In genomic region chr22:37162221-37163095, GRCh38 we compare ENCODE assay signal across 8 cellular contexts. TPM values are rescaled to one million over a fixed set of nuclear protein-coding genes. Genes with fewer than 3 reads are reported as not detected.
DNase-seq lines count a peak whose midpoint lies in the region; ATAC-seq lines count a peak whose summit lies in the region.

No MANE protein-coding gene starts in this region.

- ATAC-seq in HG03565 (IDR thresholded peaks at IDR 0.05; ENCODE audit: unreplicated experiment) = peak; percentile 34

- H3K4me1 Mint-ChIP-seq in activated T-helper 2 cell treated with anti-CD3 and anti-CD28 coated beads, Interferon-gamma antibody, Interleukin-2, Interleukin-4, amounts not matched to agents 10 μg/mL and 5 μg/mL and 100 μg/mL, durations not matched to agents 14 hours and 24 hours and 36 hours (ENCODE audit: low read depth) = peaks cover 79% of the 10 kb centered on the region

- no peaks in the 10 kb centered on the region for H3K27me3 Mint-ChIP-seq in activated T-helper 2 cell treated with anti-CD3 and anti-CD28 coated beads, Interferon-gamma antibody, Interleukin-2, Interleukin-4, amounts not matched to agents 10 μg/mL and 5 μg/mL and 100 μg/mL, durations not matched to agents 14 hours and 24 hours and 36 hours (ENCODE audit: low read depth)

- H3K4me3 Mint-ChIP-seq in activated T-helper 2 cell treated with anti-CD3 and anti-CD28 coated beads, Interferon-gamma antibody, Interleukin-2, Interleukin-4, amounts not matched to agents 10 μg/mL and 5 μg/mL and 100 μg/mL, durations not matched to agents 14 hours and 24 hours and 36 hours (ENCODE audit: low read depth) = peak overlapping the region; percentile 47

- DNase-seq in activated gamma-delta T cell treated with Interleukin-2 at 50 U/mL for 16 hours (peak; percentile 71), activated gamma-delta T cell (lab: John Stamatoyannopoulos, UW) (no peak), 8988T (no peak), occipital lobe (lab: John Stamatoyannopoulos, UW) (no peak), NCI-H69 (lab: John Stamatoyannopoulos, UW) (no peak)
- peak; percentile 76 for DNase-seq in activated T-helper 2 cell treated with anti-CD3 and anti-CD28 coated beads, Interferon-gamma antibody, Interleukin-2, Interleukin-4, amounts not matched to agents 10 μg/mL and 5 μg/mL and 100 μg/mL, durations not matched to agents 14 hours and 24 hours and 36 hours (ENCODE audit: low spot score)
- peak; percentile 57 to 71 for DNase-seq in stimulated activated CD4-positive, alpha-beta T cell treated with anti-CD3 and anti-CD28 coated beads, Interleukin-4, amount 100 ng/mL, for 48 hours (ENCODE audit: low read depth in 2 of 2)

- no peaks in the 10 kb centered on the region for H3K36me3 Mint-ChIP-seq in activated T-helper 2 cell treated with anti-CD3 and anti-CD28 coated beads, Interferon-gamma antibody, Interleukin-2, Interleukin-4, amounts not matched to agents 10 μg/mL and 5 μg/mL and 100 μg/mL, durations not matched to agents 14 hours and 24 hours and 36 hours (ENCODE audit: low read depth)

- H3K27ac Mint-ChIP-seq in activated T-helper 2 cell treated with anti-CD3 and anti-CD28 coated beads, Interferon-gamma antibody, Interleukin-2, Interleukin-4, amounts not matched to agents 10 μg/mL and 5 μg/mL and 100 μg/mL, durations not matched to agents 14 hours and 24 hours and 36 hours = peak overlapping the region; percentile 91

- intact Hi-C loops in activated T-helper 2 cell treated with anti-CD3 and anti-CD28 coated beads, Interferon-gamma antibody, Interleukin-2, Interleukin-4, amounts not matched to agents 10 μg/mL and 5 μg/mL and 100 μg/mL, durations not matched to agents 14 hours and 24 hours and 36 hours (cut with micrococcal nuclease) = loop anchor here (1.0 to 5.0 kb wide), 7 partner anchors 12 to 300 kb away; partner anchors contain the start of gene NCF4

- peaks cover 5% of the 10 kb centered on the region for H3K9me3 Mint-ChIP-seq in activated T-helper 2 cell treated with anti-CD3 and anti-CD28 coated beads, Interferon-gamma antibody, Interleukin-2, Interleukin-4, amounts not matched to agents 10 μg/mL and 5 μg/mL and 100 μg/mL, durations not matched to agents 14 hours and 24 hours and 36 hours

RNA-seq across cellular contexts. Expression of gene IL2RB, which starts 12.7 kb away (rescaled TPM):
- total RNA-seq in activated T-helper 2 cell treated with anti-CD3 and anti-CD28 coated beads, Interferon-gamma antibody, Interleukin-2, Interleukin-4, amounts not matched to agents 10 μg/mL and 5 μg/mL and 100 μg/mL, durations not matched to agents 14 hours and 24 hours and 36 hours = 404 and 410 TPM in 2 replicates
- not detected for total RNA-seq in occipital lobe

RNA-seq across cellular contexts. Expression of gene C1QTNF6, which starts 25.6 kb away (rescaled TPM):
- total RNA-seq in activated T-helper 2 cell treated with anti-CD3 and anti-CD28 coated beads, Interferon-gamma antibody, Interleukin-2, Interleukin-4, amounts not matched to agents 10 μg/mL and 5 μg/mL and 100 μg/mL, durations not matched to agents 14 hours and 24 hours and 36 hours = 7.5 and 7.7 TPM in 2 replicates
- total RNA-seq in occipital lobe = 5.3 TPM

RNA-seq across cellular contexts. Expression of gene SSTR3, which starts 49.8 kb away (rescaled TPM):
- 0.64 and 0.75 TPM in 2 replicates for total RNA-seq in activated T-helper 2 cell treated with anti-CD3 and anti-CD28 coated beads, Interferon-gamma antibody, Interleukin-2, Interleukin-4, amounts not matched to agents 10 μg/mL and 5 μg/mL and 100 μg/mL, durations not matched to agents 14 hours and 24 hours and 36 hours
- total RNA-seq in occipital lobe = not detected

RNA-seq across cellular contexts. Expression of gene TMPRSS6, which starts 52.9 kb away (rescaled TPM):
- 9.2 and 10.2 TPM in 2 replicates for total RNA-seq in activated T-helper 2 cell treated with anti-CD3 and anti-CD28 coated beads, Interferon-gamma antibody, Interleukin-2, Interleukin-4, amounts not matched to agents 10 μg/mL and 5 μg/mL and 100 μg/mL, durations not matched to agents 14 hours and 24 hours and 36 hours
- not detected for total RNA-seq in occipital lobe

Comparison
In these comparisons a context has a peak if more than half of its experiments do, and no peak if none do; other contexts are left out.
1. DNase-seq: peak in activated gamma-delta T cell treated with Interleukin-2 at 50 U/mL for 16 hours (single experiment), activated T-helper 2 cell treated with anti-CD3 and anti-CD28 coated beads, Interferon-gamma antibody, Interleukin-2, Interleukin-4, amounts not matched to agents 10 μg/mL and 5 μg/mL and 100 μg/mL, durations not matched to agents 14 hours and 24 hours and 36 hours (single experiment) and stimulated activated CD4-positive, alpha-beta T cell treated with anti-CD3 and anti-CD28 coated beads, Interleukin-4, amount 100 ng/mL, for 48 hours (2 of 2); none in activated gamma-delta T cell (single experiment), 8988T (single experiment), occipital lobe (single experiment) and NCI-H69 (single experiment).
2. RNA of gene IL2RB, which starts 12.7 kb away (total RNA-seq): 404 to 410 TPM in activated T-helper 2 cell treated with anti-CD3 and anti-CD28 coated beads, Interferon-gamma antibody, Interleukin-2, Interleukin-4, amounts not matched to agents 10 μg/mL and 5 μg/mL and 100 μg/mL, durations not matched to agents 14 hours and 24 hours and 36 hours; not detected in occipital lobe (single experiment); every median in the first group is over 100 times any median in the second.